Comparison of ENCODE assay signal across 8 cellular contexts in genomic region chr3:53891500-53892334, GRCh38. TPM values are rescaled to one million over a fixed set of nuclear protein-coding genes. Genes with fewer than 3 reads are reported as not detected.
A peak's percentile ranks its signal among the peaks of the same experiment; 100 is the strongest.
DNase-seq lines count a peak whose midpoint lies in the region; ATAC-seq, FAIRE-seq and TF ChIP-seq lines count a peak whose summit lies in the region.

Gene SELENOK, minus strand, starts transcription at chr3:53891859.

- TF ChIP-seq POLR2A in GM12891 (IDR thresholded peaks at IDR 0.05; ENCODE audit: low read depth, low read length) (peak; percentile 93), tibial nerve (IDR thresholded peaks at IDR 0.05) (peak; percentile 91 to 99)

- 0 to 1% (median 0%) methylated on average over 73 of the region's 73 CpGs for WGBS in adipose tissue, 3 donors
- WGBS in tibial nerve, 2 donors, result 1% methylated on average over 37 to 58 of the region's 73 CpGs

- H3K4me1 Mint-ChIP-seq in T-cell, result peaks cover 51 to 63% (median 54%) of the 10 kb centered on the region in 3 donors

- peak; percentile 99 for FAIRE-seq in GM12891 (lab: Jason Lieb, UNC)

- peaks cover 0 to 7% (median 4%) of the 10 kb centered on the region in 3 donors for H3K9me3 Mint-ChIP-seq in T-cell

- TF ChIP-seq EP300 in tibial nerve (IDR thresholded peaks at IDR 0.05), result peak; percentile 99

- H3K4me2 ChIP-seq in parathyroid adenoma (ENCODE audit: low read length), result peak within 1 kb of the TSS; percentile 97

- peak within 1 kb of the TSS; percentile 79 for H3K9ac ChIP-seq in parathyroid adenoma

- POLR2A ChIA-PET in T-cell (lab: Charles Lee), result interaction anchor here in 1 of 2 donors (0.6 to 2.0 kb wide), 3 partner anchors 10 to 12 kb away, joined by 3 to 7 read pairs (median 5); no protein-coding TSS in a partner anchor

- no peak for TF ChIP-seq CTCF in cardiac muscle cell (IDR thresholded peaks at IDR 0.05; ENCODE audit: low read depth, low read length)
- TF ChIP-seq CTCF in parathyroid adenoma (IDR thresholded peaks at IDR 0.05), result no peak
- peak in 1 of 5 experiments; percentile 43 for TF ChIP-seq CTCF in tibial nerve (IDR thresholded peaks at IDR 0.05)

- H3K9me3 ChIP-seq in cardiac muscle cell (ENCODE audit: low read depth) (no peaks in the 10 kb centered on the region), parathyroid adenoma (ENCODE audit: control insufficient read depth, low read length) (no peaks in the 10 kb centered on the region), tibial nerve (no peaks in the 10 kb centered on the region)

- DNase-seq in GM12891 (ENCODE audit: insufficient read length, low spot score) (peak; percentile 71), NCI-H1436 treated with DMSO at 0.1 percent for 48 hours (lab: John Stamatoyannopoulos, UW) (peak; percentile 76), T-cell (peak; percentile 86 to 99 (median 97)), cardiac muscle cell (ENCODE audit: low read depth in 1 of 2, low spot score in 1 of 2) (peak; percentile 99 to 100), tibial nerve (ENCODE audit: low spot score in 2 of 2) (peak; percentile 98)

- ATAC-seq in HG02840 (IDR thresholded peaks at IDR 0.05; ENCODE audit: low FRiP score, unreplicated experiment), result peak; percentile 96
- peak; percentile 93 to 98 (median 97) for ATAC-seq in T-cell (replicated peaks in 1 of 4)

- H3K4me1 ChIP-seq in cardiac muscle cell (ENCODE audit: low read depth) (peaks cover 12% of the 10 kb centered on the region), parathyroid adenoma (peaks cover 9% of the 10 kb centered on the region), tibial nerve (peaks cover 3 to 30% (median 8%) of the 10 kb centered on the region in 4 donors)

- peak within 1 kb of the TSS; percentile 88 for H3K4me3 ChIP-seq in cardiac muscle cell
- peak within 1 kb of the TSS; percentile 97 for H3K4me3 ChIP-seq in parathyroid adenoma (ENCODE audit: low read depth, low read length)
- peak within 1 kb of the TSS; percentile 80 to 89 (median 84) for H3K4me3 ChIP-seq in tibial nerve

- H3K27me3 ChIP-seq in cardiac muscle cell (peaks cover 7% of the 10 kb centered on the region), parathyroid adenoma (ENCODE audit: control insufficient read depth, insufficient read depth, low read length) (no peaks in the 10 kb centered on the region), tibial nerve (no peaks in the 10 kb centered on the region)

- peaks cover 7 to 10% of the 10 kb centered on the region in 2 donors for H3K27me3 Mint-ChIP-seq in T-cell

- peaks cover 23% of the 10 kb centered on the region for H3K36me3 Mint-ChIP-seq in T-cell

- peaks cover 15% of the 10 kb centered on the region for H3K36me3 ChIP-seq in cardiac muscle cell
- H3K36me3 ChIP-seq in parathyroid adenoma (ENCODE audit: control insufficient read depth, insufficient read depth, low read length), result no peaks in the 10 kb centered on the region
- H3K36me3 ChIP-seq in tibial nerve, result peaks cover 0 to 24% (median 0%) of the 10 kb centered on the region in 3 donors

- H3K79me2 ChIP-seq in parathyroid adenoma, result peaks cover 20% of the 10 kb centered on the region

- CTCF ChIA-PET in T-cell (lab: Charles Lee), result interaction anchor here in 1 of 2 donors (0.6 to 2.6 kb wide), 2 partner anchors 11 to 76 kb away, joined by 3 to 14 read pairs; partner anchors contain the start of gene ACTR8

- peak within 1 kb of the TSS; percentile 91 for H3K27ac ChIP-seq in adipose tissue (ENCODE audit: low read depth, low read length)
- H3K27ac ChIP-seq in cardiac muscle cell, result peak within 1 kb of the TSS; percentile 95
- peak within 1 kb of the TSS; percentile 88 for H3K27ac ChIP-seq in parathyroid adenoma
- peak within 1 kb of the TSS; percentile 91 to 96 (median 93) for H3K27ac ChIP-seq in tibial nerve

- peak within 1 kb of the TSS; percentile 97 to 99 for H3K27ac Mint-ChIP-seq in T-cell

- H3K4me3 Mint-ChIP-seq in T-cell, result peak within 1 kb of the TSS; percentile 89 to 96 (median 96)

- H2AFZ ChIP-seq in parathyroid adenoma, result peak within 1 kb of the TSS; percentile 92

TF ChIP-seq in GM12891, 5 proteins besides CTCF, POLR2A, EP300 and RAD21:
- no peak for TF ChIP-seq PAX5 (IDR thresholded peaks at IDR 0.05; ENCODE audit: insufficient read depth, low read length, severe bottlenecking)
- peak; percentile 66 for TF ChIP-seq SPI1 (IDR thresholded peaks at IDR 0.05; ENCODE audit: low read depth, low read length)
- peak; percentile 89 for TF ChIP-seq POLR2AphosphoS5 (IDR thresholded peaks at IDR 0.05; ENCODE audit: low read depth, low read length)
- TF ChIP-seq TAF1 (IDR thresholded peaks at IDR 0.05; ENCODE audit: low read depth, low read length), result peak; percentile 65
TF ChIP-seq in GM12891: peak in this region for 3.

RNA-seq across cellular contexts. Expression of gene SELENOK, which starts in this region (rescaled TPM):
- 60.3 TPM for polyA plus RNA-seq in GM12891 (2012; ENCODE audit: low read depth, missing spikeins)
- total RNA-seq in T-cell, result 10 to 100 TPM; 32.8 to 91.8 (median 44.4) TPM
- polyA plus RNA-seq in adipose tissue, result 10 to 100 TPM; 42.2 to 88.1 (median 61.1) TPM
- 73.7 and 77.8 TPM in 2 replicates for total RNA-seq in cardiac muscle cell
- 172 and 227 TPM in 2 replicates for polyA plus RNA-seq in cardiac muscle cell
- total RNA-seq in tibial nerve, result 10 to 100 TPM; 39.8 to 54.3 (median 49.2) TPM

Comparison
In these comparisons a context has a peak if more than half of its experiments do, and no peak if none do; other contexts are left out.
1. Peak in every context shown above with its lines: DNase-seq, ATAC-seq, H3K4me3 ChIP-seq and H3K27ac ChIP-seq.